In the genomic region with DNA sequence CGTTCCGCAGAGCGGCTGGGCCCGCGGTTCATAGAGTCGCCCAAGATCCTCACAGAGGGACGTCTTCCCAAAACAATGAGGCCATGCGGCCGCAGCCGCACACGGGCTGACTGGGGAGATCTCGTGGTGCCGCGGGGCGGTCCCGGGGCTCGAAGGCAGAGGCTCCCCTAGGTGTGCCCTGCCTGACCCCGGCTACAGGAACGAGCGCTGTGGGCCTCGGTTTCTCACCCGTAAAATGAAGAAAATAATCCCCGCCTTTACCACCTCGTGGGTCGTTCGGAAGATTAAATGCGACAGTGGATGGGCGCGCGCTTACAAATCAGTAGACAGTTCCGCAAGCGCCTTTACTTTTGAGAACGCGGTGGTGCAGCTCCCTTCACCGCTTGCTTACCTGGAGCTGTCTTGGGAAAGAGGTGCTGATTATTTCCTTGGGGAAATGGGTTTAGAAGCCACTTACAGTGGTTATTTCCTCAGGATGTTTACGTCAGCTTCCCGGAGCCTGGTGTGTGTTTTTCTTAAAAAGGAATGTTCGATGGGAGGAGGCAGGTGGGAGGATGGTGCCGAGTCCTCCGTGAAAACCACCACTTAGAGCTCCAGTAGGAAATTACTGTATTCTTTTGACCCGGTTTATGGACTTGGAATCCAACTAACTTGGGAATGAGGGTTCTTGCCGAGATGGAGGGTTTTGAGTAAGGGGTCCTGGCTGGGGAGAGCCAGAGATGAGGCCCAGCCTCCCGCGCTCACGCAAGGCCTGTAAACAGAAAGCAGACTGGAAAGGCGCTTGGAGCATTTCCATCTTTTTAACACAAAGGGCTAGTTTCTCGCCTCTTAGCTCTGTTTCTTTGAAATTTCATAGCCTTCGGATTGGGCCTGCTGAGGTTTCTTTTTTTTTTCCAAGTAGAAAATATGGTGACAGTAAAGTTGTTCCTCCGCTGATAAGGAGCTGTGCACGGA, we compare ENCODE assay signal across 8 cellular contexts. TPM values are rescaled to one million over a fixed set of nuclear protein-coding genes. Genes with fewer than 3 reads are reported as not detected.
DNase-seq lines count a peak whose midpoint lies in the region.

No MANE protein-coding gene starts in this region.

- peak overlapping the region; percentile 67 for H3K4me3 Mint-ChIP-seq in activated CD4-positive, alpha-beta T cell treated with anti-CD3 and anti-CD28 coated beads, Interleukin-2, amount 10 ng/mL, durations not matched to agents 7 days and 5 days

- POLR2A ChIA-PET in activated CD4-positive, alpha-beta T cell treated with anti-CD3 and anti-CD28 coated beads, Interleukin-2, amount 10 ng/mL, durations not matched to agents 7 days and 5 days (lab: Charles Lee): no interaction called here

- CTCF ChIA-PET in activated CD4-positive, alpha-beta T cell treated with anti-CD3 and anti-CD28 coated beads, Interleukin-2, amount 10 ng/mL, durations not matched to agents 7 days and 5 days (lab: Charles Lee): interaction anchor here (0.6 to 1.3 kb wide), 4 partner anchors 16 to 702 kb away, joined by 3 to 5 read pairs (median 4); no protein-coding TSS in a partner anchor

- H3K27me3 Mint-ChIP-seq in activated CD4-positive, alpha-beta T cell treated with anti-CD3 and anti-CD28 coated beads, Interleukin-2, amount 10 ng/mL, durations not matched to agents 7 days and 5 days: peaks cover 37% of the 10 kb centered on the region

- H3K4me1 ChIP-seq in mononuclear cell (ENCODE audit: insufficient read depth, low read length) (peaks cover 24% of the 10 kb centered on the region), urinary bladder (ENCODE audit: insufficient read depth) (no peaks in the 10 kb centered on the region)

- H3K27ac Mint-ChIP-seq in activated CD4-positive, alpha-beta T cell treated with anti-CD3 and anti-CD28 coated beads, Interleukin-2, amount 10 ng/mL, durations not matched to agents 7 days and 5 days: no peak overlapping the region

- peak; percentile 8 for DNase-seq in activated CD4-positive, alpha-beta T cell treated with anti-CD3 and anti-CD28 coated beads, Interleukin-2, amount 10 ng/mL, durations not matched to agents 7 days and 5 days
- DNase-seq in activated CD4-positive, alpha-beta T cell treated with anti-CD3 and anti-CD28 coated beads for 4 hours: no peak
- peak; percentile 67 for DNase-seq in NCI-H2227 treated with DMSO at 0.1 percent for 48 hours (lab: John Stamatoyannopoulos, UW)
- DNase-seq in ecto neural progenitor cell (ENCODE audit: low spot score): peak; percentile 47
- DNase-seq in SK-N-DZ (ENCODE audit: low spot score): no peak
- no peak for DNase-seq in NCI-H526 treated with DMSO at 0.1 percent for 48 hours (lab: John Stamatoyannopoulos, UW)

- H3K4me3 ChIP-seq in mononuclear cell (ENCODE audit: low read length) (peak overlapping the region; percentile 68), urinary bladder (ENCODE audit: low read depth, low read length) (peak overlapping the region; percentile 79)

- peaks cover 2% of the 10 kb centered on the region for H3K36me3 Mint-ChIP-seq in activated CD4-positive, alpha-beta T cell treated with anti-CD3 and anti-CD28 coated beads, Interleukin-2, amount 10 ng/mL, durations not matched to agents 7 days and 5 days (ENCODE audit: low read depth)

- H3K9me3 ChIP-seq in mononuclear cell (ENCODE audit: low read depth, low read length): no peaks in the 10 kb centered on the region

- 18% methylated on average over 50 of the region's 50 CpGs for WGBS in urinary bladder

- H3K36me3 ChIP-seq in urinary bladder (ENCODE audit: insufficient read depth): no peaks in the 10 kb centered on the region

- H3K4me1 Mint-ChIP-seq in activated CD4-positive, alpha-beta T cell treated with anti-CD3 and anti-CD28 coated beads, Interleukin-2, amount 10 ng/mL, durations not matched to agents 7 days and 5 days: peaks cover 16% of the 10 kb centered on the region

- peaks cover 16% of the 10 kb centered on the region for H3K27me3 ChIP-seq in mononuclear cell (ENCODE audit: insufficient read depth, low read length)

- H3K27ac ChIP-seq in urinary bladder (ENCODE audit: low read depth): no peak overlapping the region

- H3K9me3 Mint-ChIP-seq in activated CD4-positive, alpha-beta T cell treated with anti-CD3 and anti-CD28 coated beads, Interleukin-2, amount 10 ng/mL, durations not matched to agents 7 days and 5 days: no peaks in the 10 kb centered on the region

RNA-seq across cellular contexts. Expression of gene MEX3B, which starts 2.0 kb away (rescaled TPM):
- 1 to 10 TPM in 1 of 2 experiments, under 1 TPM in 1; 0.99 to 1.2 TPM for total RNA-seq in activated CD4-positive, alpha-beta T cell treated with anti-CD3 and anti-CD28 coated beads, Interleukin-2, amount 10 ng/mL, durations not matched to agents 7 days and 5 days
- total RNA-seq in mononuclear cell (1.3 TPM), urinary bladder (17.1 TPM)
- polyA plus RNA-seq in urinary bladder: 3.6 TPM
- polyA plus RNA-seq in SK-N-DZ (2014; cell fraction: cytosol; rRNA removed): 31.4 and 38.2 TPM in 2 replicates
- 45.2 and 50.3 TPM in 2 replicates for polyA plus RNA-seq in SK-N-DZ (2014; cell fraction: nucleus; rRNA removed)

Comparison
In these comparisons a context has a peak if more than half of its experiments do, and no peak if none do; other contexts are left out.
1. DNase-seq: peak in activated CD4-positive, alpha-beta T cell treated with anti-CD3 and anti-CD28 coated beads, Interleukin-2, amount 10 ng/mL, durations not matched to agents 7 days and 5 days (single experiment), NCI-H2227 treated with DMSO at 0.1 percent for 48 hours (single experiment) and ecto neural progenitor cell (single experiment); none in activated CD4-positive, alpha-beta T cell treated with anti-CD3 and anti-CD28 coated beads for 4 hours (0 of 2), SK-N-DZ (single experiment) and NCI-H526 treated with DMSO at 0.1 percent for 48 hours (single experiment).